12 cellular contexts compared by ENCODE assay signal in the genomic region with DNA sequence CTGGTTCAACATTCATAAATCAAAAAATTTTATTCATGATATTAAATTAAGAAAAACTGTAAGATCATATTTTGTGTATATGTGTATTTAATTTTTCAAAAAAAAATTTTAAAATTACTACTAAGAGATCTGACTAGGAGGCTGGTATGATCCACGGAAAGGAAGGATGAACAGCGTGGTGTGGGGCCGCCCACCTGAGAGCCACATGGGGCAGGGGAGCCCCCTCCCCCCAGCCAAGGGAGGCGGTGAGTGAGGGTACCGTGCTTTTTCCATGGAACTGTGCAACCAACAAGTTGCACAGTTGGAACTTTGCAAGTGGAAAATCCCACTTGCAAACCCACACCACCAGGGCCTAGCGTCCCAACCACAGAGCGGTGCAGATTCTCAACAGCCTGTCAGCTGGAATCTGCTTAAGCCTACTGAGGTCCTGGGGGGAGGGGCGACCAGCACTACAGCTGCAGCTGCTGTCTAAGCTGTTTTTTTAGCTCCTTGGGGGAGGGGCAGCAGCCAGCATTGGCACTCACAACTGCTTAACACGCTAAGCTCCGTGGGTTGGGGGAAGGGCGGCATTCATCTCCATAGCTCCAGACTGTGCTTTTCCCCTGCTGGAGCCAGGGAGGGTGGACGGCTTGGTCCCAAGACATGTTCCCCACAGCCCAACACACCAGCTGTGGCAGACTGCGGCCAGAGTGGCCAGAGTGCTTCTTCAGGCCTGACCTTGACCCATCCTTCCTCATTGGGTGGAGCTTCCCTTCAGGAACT.
DNase-seq lines count a peak whose midpoint lies in the region; ATAC-seq and TF ChIP-seq lines count a peak whose summit lies in the region.
"Had no signal": no experiment of that assay in that cellular context is flagged by ENCODE, and none has a peak within 500 bp of the region (broad histone marks: within the 10 kb centered on the region; RNA-seq: fewer than 3 reads in every experiment).

No MANE protein-coding gene starts in this region.

- ATAC-seq in left lobe of liver = peak; percentile 32
- ATAC-seq: stimulated activated naive B cell treated with anti-CD40 and anti-IgM and Interleukin-4, amounts not matched to agents 10 μg/mL and 1 μg/mL and 100 μg/mL, for 72 hours had no signal

- H3K36me3 ChIP-seq in transverse colon (no peaks in the 10 kb centered on the region), HAP-1 (replicated peaks) (no peaks in the 10 kb centered on the region)

- H3K9me3 Mint-ChIP-seq in activated CD4-positive, alpha-beta T cell treated with anti-CD3 and anti-CD28 coated beads, Interleukin-2, amount 10 ng/mL, durations not matched to agents 24 days and 14 days = peaks cover 3% of the 10 kb centered on the region

- WGBS in transverse colon (ENCODE audit: low coverage in 1 of 2), 2 donors = 17 to 54% methylated on average over 1 to 13 of the region's 13 CpGs

- no peak overlapping the region for H3K27ac Mint-ChIP-seq in activated CD4-positive, alpha-beta T cell treated with anti-CD3 and anti-CD28 coated beads, Interleukin-2, amount 10 ng/mL, durations not matched to agents 24 days and 14 days
- H3K27ac Mint-ChIP-seq: activated naive CD8-positive, alpha-beta T cell; memory B cell; stimulated activated naive B cell treated with anti-CD40 and anti-IgM and Interleukin-4, amounts not matched to agents 10 μg/mL and 1 μg/mL and 100 μg/mL, for 72 hours had no signal

- no peak for TF ChIP-seq CTCF in transverse colon (IDR thresholded peaks at IDR 0.05)
- TF ChIP-seq CTCF in foreskin fibroblast (IDR thresholded peaks at IDR 0.05; ENCODE audit: low read depth, low read length) = no peak

- H3K4me1 Mint-ChIP-seq in activated CD4-positive, alpha-beta T cell treated with anti-CD3 and anti-CD28 coated beads, Interleukin-2, amount 10 ng/mL, durations not matched to agents 24 days and 14 days = no peaks in the 10 kb centered on the region
- H3K4me1 Mint-ChIP-seq: memory B cell; stimulated activated naive B cell treated with anti-CD40 and anti-IgM and Interleukin-4, amounts not matched to agents 10 μg/mL and 1 μg/mL and 100 μg/mL, for 72 hours had no signal

- TF ChIP-seq POLR2A in transverse colon (IDR thresholded peaks at IDR 0.05) = no peak

- no peak overlapping the region for H3K27ac ChIP-seq in transverse colon

- H3K36me3 Mint-ChIP-seq in activated CD4-positive, alpha-beta T cell treated with anti-CD3 and anti-CD28 coated beads, Interleukin-2, amount 10 ng/mL, durations not matched to agents 24 days and 14 days (ENCODE audit: low read depth) = no peaks in the 10 kb centered on the region
- H3K36me3 Mint-ChIP-seq: memory B cell; stimulated activated naive B cell treated with anti-CD40 and anti-IgM and Interleukin-4, amounts not matched to agents 10 μg/mL and 1 μg/mL and 100 μg/mL, for 72 hours had no signal

- intact Hi-C loops in activated CD4-positive, alpha-beta T cell treated with anti-CD3 and anti-CD28 coated beads, Interleukin-2, amount 10 ng/mL, durations not matched to agents 24 days and 14 days (cut with micrococcal nuclease) = no loop called here
- intact Hi-C loops in transverse colon (cut with DNase I; ENCODE audit: low total_unique reads) = no loop called here

- H3K4me1 ChIP-seq in transverse colon (no peaks in the 10 kb centered on the region), HAP-1 (no peaks in the 10 kb centered on the region)

- no peaks in the 10 kb centered on the region for H3K27me3 Mint-ChIP-seq in activated CD4-positive, alpha-beta T cell treated with anti-CD3 and anti-CD28 coated beads, Interleukin-2, amount 10 ng/mL, durations not matched to agents 24 days and 14 days
- H3K27me3 Mint-ChIP-seq: activated naive CD8-positive, alpha-beta T cell had no signal

- H3K9me3 ChIP-seq in transverse colon (no peaks in the 10 kb centered on the region), HAP-1 (no peaks in the 10 kb centered on the region)

- H3K27me3 ChIP-seq in transverse colon = no peaks in the 10 kb centered on the region
- no peaks in the 10 kb centered on the region for H3K27me3 ChIP-seq in HAP-1 (ENCODE audit: low read depth)

- TF ChIP-seq EP300 in transverse colon (IDR thresholded peaks at IDR 0.05; ENCODE audit: low read depth) = no peak

- peak; percentile 37 for DNase-seq in activated CD4-positive, alpha-beta T cell treated with anti-CD3 and anti-CD28 coated beads, Interleukin-2, amount 10 ng/mL, durations not matched to agents 24 days and 14 days
- DNase-seq in activated CD4-positive, alpha-beta T cell treated with anti-CD3 and anti-CD28 coated beads for 4 hours = no peak
- DNase-seq in brain pericyte (ENCODE audit: low read depth, low spot score) (peak; percentile 47), left lobe of liver (ENCODE audit: low spot score) (peak; percentile 51), transverse colon (peak; percentile 15), HAP-1 (ENCODE audit: low spot score in 2 of 2) (no peak), foreskin fibroblast (no peak)
- DNase-seq in central memory CD4-positive, alpha-beta T cell = no peak
- DNase-seq: NCI-H1436 treated with DMSO at 0.1 percent for 48 hours; stimulated activated naive B cell treated with anti-CD40 and anti-IgM and Interleukin-4, amounts not matched to agents 10 μg/mL and 1 μg/mL and 100 μg/mL, for 72 hours had no signal

- H3K4me3 ChIP-seq in transverse colon (no peak overlapping the region), HAP-1 (no peak overlapping the region), foreskin fibroblast (ENCODE audit: low read depth in 1 of 2, low read length in 2 of 2) (no peak overlapping the region)

- no peak overlapping the region for H3K4me3 Mint-ChIP-seq in activated CD4-positive, alpha-beta T cell treated with anti-CD3 and anti-CD28 coated beads, Interleukin-2, amount 10 ng/mL, durations not matched to agents 24 days and 14 days
- H3K4me3 Mint-ChIP-seq: activated naive CD8-positive, alpha-beta T cell; memory B cell; stimulated activated naive B cell treated with anti-CD40 and anti-IgM and Interleukin-4, amounts not matched to agents 10 μg/mL and 1 μg/mL and 100 μg/mL, for 72 hours had no signal

- in situ Hi-C loops in transverse colon (cut with MboI; ENCODE audit: low pct_ligation_motif_present in 1 of 4, low pct_unique_long_range_greater_than_20kb in 1 of 4, low sequenced_read_pairs in 3 of 4) (no loop called here), HAP-1 (cut with MboI; ENCODE audit: low sequenced_read_pairs) (no loop called here)

Comparison
In these comparisons a context has a peak if more than half of its experiments do, and no peak if none do; other contexts are left out.
1. DNase-seq: peak in activated CD4-positive, alpha-beta T cell treated with anti-CD3 and anti-CD28 coated beads, Interleukin-2, amount 10 ng/mL, durations not matched to agents 24 days and 14 days (single experiment), brain pericyte (single experiment), left lobe of liver (single experiment) and transverse colon (single experiment); none in activated CD4-positive, alpha-beta T cell treated with anti-CD3 and anti-CD28 coated beads for 4 hours (0 of 2), HAP-1 (0 of 2), foreskin fibroblast (0 of 2) and central memory CD4-positive, alpha-beta T cell (single experiment).